ENCODE assay signal across 18 cellular contexts in genomic region chr2:183022711-183023110, GRCh38. TPM values are rescaled to one million over a fixed set of nuclear protein-coding genes. Genes with fewer than 3 reads are reported as not detected.
DNase-seq lines count a peak whose midpoint lies in the region; ATAC-seq and TF ChIP-seq lines count a peak whose summit lies in the region.
"Had no signal": no experiment of that assay in that cellular context is flagged by ENCODE, and none has a peak within 500 bp of the region (broad histone marks: within the 10 kb centered on the region; RNA-seq: fewer than 3 reads in every experiment).

No MANE protein-coding gene starts in this region.

- H3K4me3 ChIP-seq in heart left ventricle (no peak overlapping the region), SK-N-MC (no peak overlapping the region)
- H3K4me3 ChIP-seq: GM23248 had no signal

- TF ChIP-seq CTCF in heart left ventricle (IDR thresholded peaks at IDR 0.05), result no peak

- intact Hi-C loops in heart left ventricle (cut with DNase I), result no loop called here
- intact Hi-C loops in left cardiac atrium (cut with DNase I), result no loop called here
- intact Hi-C loops in left ventricle myocardium superior (cut with micrococcal nuclease), result no loop called here

- H3K27me3 ChIP-seq in heart left ventricle, result peaks cover 0 to 29% (median 0%) of the 10 kb centered on the region in 9 donors
- H3K27me3 ChIP-seq: BE2C had no signal

- H3K9me3 ChIP-seq in heart left ventricle, result no peaks in the 10 kb centered on the region
- H3K9me3 ChIP-seq in SK-N-MC (ENCODE audit: low read depth, low read length), result 0 out of 2 replicates have a peak, but pooled peaks cover 11% of the 10 kb centered on the region
- H3K9me3 ChIP-seq: BE2C had no signal

- DNase-seq in heart left ventricle (no peak), left cardiac atrium (no peak), SK-N-MC (ENCODE audit: low read depth, low spot score) (no peak), left ventricle myocardium superior (no peak), GOT3 (lab: John Stamatoyannopoulos, UW) (no peak)
- no peak for DNase-seq in activated T-cell treated with anti-CD3 and anti-CD28 coated beads, Interleukin-2, amount 50 U/mL, for 1 hour
- DNase-seq: ACHN; BE2C; C1 segment of cervical spinal cord; CD4-positive, CD25-positive, alpha-beta regulatory T cell; CD8-positive, alpha-beta memory T cell; COR-L47; GM23248; H7; HFFc6 had no signal

- TF ChIP-seq POLR2A in heart left ventricle (IDR thresholded peaks at IDR 0.05), result no peak

- WGBS in heart left ventricle, 4 donors, result 46 to 57% (median 50%) methylated on average over 3 of the region's 3 CpGs

- peaks cover 0 to 30% (median 4%) of the 10 kb centered on the region in 9 donors for H3K36me3 ChIP-seq in heart left ventricle
- peaks cover 55% of the 10 kb centered on the region for H3K36me3 ChIP-seq in SK-N-MC (ENCODE audit: insufficient read depth, low read length)

- no peak overlapping the region for H3K9ac ChIP-seq in SK-N-MC (ENCODE audit: insufficient read length)
- H3K9ac ChIP-seq: GM23248 had no signal

- ATAC-seq in heart left ventricle (peak in 3 of 4 donors; percentile 55 to 65 (median 56)), left cardiac atrium (no peak), left ventricle myocardium superior (peak; percentile 53), GM21529 (IDR thresholded peaks at IDR 0.05; ENCODE audit: unreplicated experiment) (no peak)
- ATAC-seq: HCT116 had no signal

- H3K27ac ChIP-seq in heart left ventricle (peak overlapping the region in 11 of 12 donors; percentile 5 to 68 (median 22)), SK-N-MC (peak overlapping the region; percentile 25; the same call in 1 of the 2 replicates)
- H3K27ac ChIP-seq: GM23248, HL-60 had no signal

- H3K4me1 ChIP-seq in heart left ventricle, result peaks cover 0 to 76% (median 44%) of the 10 kb centered on the region in 12 donors
- H3K4me1 ChIP-seq: BE2C had no signal

RNA-seq across cellular contexts. Expression of gene NCKAP1, which starts 15.5 kb away (rescaled TPM):
- total RNA-seq in heart left ventricle, result 100 to 1,000 TPM; 113 to 164 (median 138) TPM
- 100 to 1,000 TPM in 1 of 2 donors, 10 to 100 TPM in 1; 33.5 to 168 TPM for polyA plus RNA-seq in heart left ventricle
- total RNA-seq in left cardiac atrium, result 100 to 1,000 TPM; 104 to 132 TPM
- total RNA-seq in left ventricle myocardium superior, result 141 TPM

RNA-seq across cellular contexts. Expression of gene DUSP19, which starts 55.8 kb away (rescaled TPM):
- total RNA-seq in heart left ventricle (10 to 100 TPM in 4 of 9 donors, 1 to 10 TPM in 5; 4.2 to 13.4 (median 9.3) TPM), left cardiac atrium (10 to 100 TPM in 1 of 2 donors, 1 to 10 TPM in 1; 5.9 to 10.5 TPM), left ventricle myocardium superior (12.1 TPM)
- 1 to 10 TPM; 1.5 to 4.2 TPM for polyA plus RNA-seq in heart left ventricle

Comparison
In these comparisons a context has a peak if more than half of its experiments do, and no peak if none do; other contexts are left out.
1. ATAC-seq: peak in heart left ventricle (3 of 4) and left ventricle myocardium superior (single experiment); none in left cardiac atrium (0 of 2) and GM21529 (single experiment).